Comparison of ENCODE assay signal across 14 cellular contexts in the genomic region with DNA sequence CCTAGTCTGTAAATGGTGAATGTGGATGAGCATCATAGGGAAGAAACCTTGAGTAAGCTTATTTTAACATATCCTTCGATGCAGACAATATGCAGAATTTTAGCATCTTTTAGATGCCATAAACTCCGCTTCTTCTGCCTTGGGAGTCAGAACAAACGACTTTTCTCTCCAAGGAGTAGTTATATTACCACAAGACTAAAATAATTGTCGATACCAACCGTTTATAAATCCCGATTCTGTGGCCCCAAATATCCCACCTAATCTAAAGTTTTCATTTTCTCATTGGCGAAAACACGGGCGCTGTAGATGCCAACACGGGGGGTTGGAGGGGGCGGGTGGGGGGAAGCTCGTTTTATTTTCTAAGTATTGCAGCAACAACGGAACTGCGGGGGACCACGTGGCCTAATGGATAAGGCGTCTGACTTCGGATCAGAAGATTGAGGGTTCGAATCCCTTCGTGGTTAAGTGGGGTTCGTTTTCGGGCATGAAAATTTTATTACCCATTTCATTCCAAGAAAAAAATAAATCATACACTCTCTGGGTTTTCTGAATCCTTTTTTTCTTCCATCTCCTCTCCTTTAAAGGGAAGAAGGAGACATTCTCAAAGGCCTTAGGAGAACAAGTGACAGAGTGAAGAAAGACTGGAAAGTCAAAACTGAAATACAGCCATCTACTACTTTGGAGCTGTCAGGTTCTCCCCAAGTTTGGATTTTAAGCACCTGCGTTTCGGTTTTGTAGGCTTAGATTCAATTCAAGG.
DNase-seq lines count a peak whose midpoint lies in the region; ATAC-seq and TF ChIP-seq lines count a peak whose summit lies in the region.
"Had no signal": no experiment of that assay in that cellular context is flagged by ENCODE, and none has a peak within 500 bp of the region (broad histone marks: within the 10 kb centered on the region; RNA-seq: fewer than 3 reads in every experiment).

No MANE protein-coding gene starts in this region.

- peak; percentile 72 for DNase-seq in ELR (ENCODE audit: low read depth)
- peak; percentile 29 for DNase-seq in choroid plexus epithelial cell (ENCODE audit: low read depth)
- DNase-seq in mesenchymal stem cell = no peak
- no peak for DNase-seq in Ammon's horn (ENCODE audit: low spot score)
- no peak for DNase-seq in HuH-7 (ENCODE audit: low spot score)
- DNase-seq in activated CD8-positive, alpha-beta memory T cell treated with anti-CD3 and anti-CD28 coated beads, Interleukin-2, amount 50 U/mL, for 4 hours = no peak
- DNase-seq: activated CD8-positive, alpha-beta T cell treated with anti-CD3 and anti-CD28 coated beads, Interleukin-2, amount 10 ng/mL, durations not matched to agents 7 days and 5 days; activated naive CD4-positive, alpha-beta T cell; DMS53; effector CD4-positive, alpha-beta T cell; left cardiac atrium; NCI-H1092 had no signal

- no peak overlapping the region for H3K4ac ChIP-seq in mesenchymal stem cell (ENCODE audit: low read depth in 1 of 2, low read length in 2 of 2)

- H3K9me3 ChIP-seq in HUES64 (ENCODE audit: insufficient read depth, low read depth, low read length) = no peaks in the 10 kb centered on the region
- H3K9me3 ChIP-seq in mesenchymal stem cell (ENCODE audit: control insufficient read depth, low read length) = no peaks in the 10 kb centered on the region

- WGBS in HUES64 = 45% methylated on average over 16 of the region's 23 CpGs
- 45% methylated on average over 6 of the region's 23 CpGs for WGBS in mesenchymal stem cell

- H2AFZ ChIP-seq in mesenchymal stem cell (ENCODE audit: low read depth, low read length) = no peak overlapping the region

- no peaks in the 10 kb centered on the region for H3K79me1 ChIP-seq in mesenchymal stem cell (replicated peaks; ENCODE audit: low read length, poor library complexity, severe bottlenecking)

- no peak overlapping the region for H4K8ac ChIP-seq in mesenchymal stem cell (ENCODE audit: low read length)

- H3K4me3 ChIP-seq in HUES64 (ENCODE audit: low read length) = peak overlapping the region; percentile 71
- peak overlapping the region; percentile 35 for H3K4me3 ChIP-seq in choroid plexus epithelial cell (ENCODE audit: low read depth, low read length)
- H3K4me3 ChIP-seq in mesenchymal stem cell (ENCODE audit: insufficient read depth in 1 of 2, low read depth in 1 of 2, low read length in 2 of 2) = no peak overlapping the region

- no peak overlapping the region for H3K14ac ChIP-seq in mesenchymal stem cell (ENCODE audit: low read length in 2 of 2)

- H3K4me1 ChIP-seq in HUES64 (ENCODE audit: insufficient read depth, low read length) (no peaks in the 10 kb centered on the region), mesenchymal stem cell (ENCODE audit: control insufficient read depth, insufficient read depth, low read depth, low read length) (peaks cover 6% of the 10 kb centered on the region)

- no peak overlapping the region for H2BK12ac ChIP-seq in mesenchymal stem cell (ENCODE audit: low read length in 2 of 2)

- no peak overlapping the region for H2AK5ac ChIP-seq in mesenchymal stem cell (ENCODE audit: low read length, severe bottlenecking)

- ATAC-seq in GM18517 (IDR thresholded peaks at IDR 0.05; ENCODE audit: unreplicated experiment) = no peak
- ATAC-seq: activated CD8-positive, alpha-beta T cell treated with anti-CD3 and anti-CD28 coated beads, Interleukin-2, amount 10 ng/mL, durations not matched to agents 7 days and 5 days; left cardiac atrium had no signal

- TF ChIP-seq CTCF in choroid plexus epithelial cell (conservative IDR thresholded peaks at IDR 0.05; ENCODE audit: low read depth, low read length) = no peak

- H3K36me3 ChIP-seq in HUES64 (ENCODE audit: insufficient read depth, low read length) (no peaks in the 10 kb centered on the region), mesenchymal stem cell (ENCODE audit: control insufficient read depth in 1 of 2, insufficient read depth in 2 of 2, low read depth in 1 of 2, low read length in 2 of 2) (no peaks in the 10 kb centered on the region)

- no peak overlapping the region for H3K4me2 ChIP-seq in mesenchymal stem cell (ENCODE audit: low read length, poor library complexity, severe bottlenecking)

- H2BK15ac ChIP-seq in mesenchymal stem cell (ENCODE audit: low read depth, poor library complexity, severe bottlenecking) = no peak overlapping the region

- no peak overlapping the region for H4K91ac ChIP-seq in mesenchymal stem cell (ENCODE audit: low read length)

- peak overlapping the region; percentile 46; the same call in 1 of the 2 replicates for H3K9ac ChIP-seq in HUES64 (ENCODE audit: low read depth, low read length)
- H3K9ac ChIP-seq in mesenchymal stem cell (ENCODE audit: low read length) = peak overlapping the region; percentile 35

- H3K18ac ChIP-seq in mesenchymal stem cell (ENCODE audit: low read depth in 1 of 2, low read length in 2 of 2) = no peak overlapping the region

- no peak overlapping the region for H2BK120ac ChIP-seq in mesenchymal stem cell (ENCODE audit: low read depth, low read length)

- H3K27me3 ChIP-seq in HUES64 (ENCODE audit: insufficient read depth, low read length) (no peaks in the 10 kb centered on the region), mesenchymal stem cell (ENCODE audit: control insufficient read depth in 1 of 2, insufficient read depth in 1 of 2, low read length in 2 of 2) (no peaks in the 10 kb centered on the region)

- H3K27ac ChIP-seq in HUES64 (ENCODE audit: low read depth, low read length) (no peak overlapping the region), mesenchymal stem cell (ENCODE audit: low read length, poor library complexity, severe bottlenecking) (no peak overlapping the region)

- H3K23ac ChIP-seq in mesenchymal stem cell (ENCODE audit: low read length in 2 of 2) = no peak overlapping the region

- H2BK5ac ChIP-seq in mesenchymal stem cell (ENCODE audit: low read depth, low read length, poor library complexity, severe bottlenecking) = no peak overlapping the region

Comparison
In these comparisons a context has a peak if more than half of its experiments do, and no peak if none do; other contexts are left out.
1. DNase-seq: peak in ELR (single experiment) and choroid plexus epithelial cell (single experiment); none in mesenchymal stem cell (single experiment), Ammon's horn (single experiment), HuH-7 (single experiment) and activated CD8-positive, alpha-beta memory T cell treated with anti-CD3 and anti-CD28 coated beads, Interleukin-2, amount 50 U/mL, for 4 hours (single experiment).
2. H3K4me3 ChIP-seq: peak in HUES64 (single experiment) and choroid plexus epithelial cell (single experiment); none in mesenchymal stem cell (0 of 2).